In genomic region chr3:136197159-136197715, GRCh38 we compare ENCODE assay signal across 8 cellular contexts.
DNase-seq lines count a peak whose midpoint lies in the region; ATAC-seq and TF ChIP-seq lines count a peak whose summit lies in the region.

No MANE protein-coding gene starts in this region.

- peaks cover 31% of the 10 kb centered on the region for H3K36me3 ChIP-seq in OCI-LY1 (ENCODE audit: insufficient read depth, low read length)
- no peaks in the 10 kb centered on the region for H3K36me3 ChIP-seq in effector memory CD4-positive, alpha-beta T cell (ENCODE audit: control insufficient read depth, insufficient read depth, low read length)

- ATAC-seq in GM19035 (IDR thresholded peaks at IDR 0.05; ENCODE audit: unreplicated experiment) = no peak

- peak overlapping the region; percentile 31; the same call in 1 of the 2 replicates for H2AFZ ChIP-seq in OCI-LY1 (ENCODE audit: low read length)

- DNase-seq in DMS 273 (lab: John Stamatoyannopoulos, UW; ENCODE audit: unreplicated experiment) (peak; percentile 70), DMS 273 treated with DMSO at 0.1 percent for 48 hours (lab: John Stamatoyannopoulos, UW) (no peak), nephron progenitor cell (no peak), HK-2 (ENCODE audit: unreplicated experiment) (no peak)
- DNase-seq in effector memory CD4-positive, alpha-beta T cell = no peak
- no peak for DNase-seq in activated CD4-positive, alpha-beta T cell treated with anti-CD3 and anti-CD28 coated beads for 4 hours

- H3K9ac ChIP-seq in OCI-LY1 (ENCODE audit: low read length) = peak overlapping the region; percentile 74

- H3K27ac Mint-ChIP-seq in nephron progenitor cell = peak overlapping the region; percentile 100

- H4K20me1 ChIP-seq in OCI-LY1 (ENCODE audit: insufficient read depth, low read length) = 0 out of 2 replicates have a peak, but pooled peaks cover 4% of the 10 kb centered on the region

- peak overlapping the region; percentile 76 for H3K4me2 ChIP-seq in OCI-LY1 (ENCODE audit: low read length)

- peaks cover 4% of the 10 kb centered on the region; the same call in 1 of the 2 replicates for H3K9me3 ChIP-seq in OCI-LY1 (ENCODE audit: low read length)
- H3K9me3 ChIP-seq in effector memory CD4-positive, alpha-beta T cell (ENCODE audit: control insufficient read depth, low read length) = no peaks in the 10 kb centered on the region

- peaks cover 23% of the 10 kb centered on the region for H3K9me3 Mint-ChIP-seq in nephron progenitor cell

- peaks cover 2% of the 10 kb centered on the region for H3K27me3 Mint-ChIP-seq in nephron progenitor cell (ENCODE audit: low read depth, poor library complexity)

- H3K4me1 ChIP-seq in OCI-LY1 (ENCODE audit: insufficient read depth, low read length, severe bottlenecking) = peaks cover 23% of the 10 kb centered on the region
- peaks cover 15% of the 10 kb centered on the region for H3K4me1 ChIP-seq in effector memory CD4-positive, alpha-beta T cell (ENCODE audit: control insufficient read depth, insufficient read depth, low read length, poor library complexity, severe bottlenecking)

- peak overlapping the region; percentile 98 for H3K4me3 Mint-ChIP-seq in nephron progenitor cell

- peaks cover 33% of the 10 kb centered on the region for H3K79me2 ChIP-seq in OCI-LY1 (ENCODE audit: insufficient read depth, low read length)

- no peaks in the 10 kb centered on the region for H3F3A ChIP-seq in OCI-LY1 (ENCODE audit: insufficient read depth, low read length)

- H3K27ac ChIP-seq in OCI-LY1 (ENCODE audit: low read depth, low read length, poor library complexity, severe bottlenecking) = peak overlapping the region; percentile 85
- peak overlapping the region; percentile 99 for H3K27ac ChIP-seq in effector memory CD4-positive, alpha-beta T cell (ENCODE audit: insufficient read depth, low read length, poor library complexity, severe bottlenecking)

- H3K36me3 Mint-ChIP-seq in nephron progenitor cell (ENCODE audit: low read depth) = peaks cover 7% of the 10 kb centered on the region

- TF ChIP-seq CTCF in OCI-LY1 (IDR thresholded peaks at IDR 0.05; ENCODE audit: low read length) (no peak), nephron progenitor cell (IDR thresholded peaks at IDR 0.05) (no peak)

- peaks cover 33% of the 10 kb centered on the region for H3K4me1 Mint-ChIP-seq in nephron progenitor cell

- H3K27me3 ChIP-seq in OCI-LY1 (ENCODE audit: insufficient read depth, low read length) = no peaks in the 10 kb centered on the region
- H3K27me3 ChIP-seq in effector memory CD4-positive, alpha-beta T cell (replicated peaks; ENCODE audit: control insufficient read depth, insufficient read depth, low read length, poor library complexity, severe bottlenecking) = no peaks in the 10 kb centered on the region

- H3K9me2 ChIP-seq in OCI-LY1 (ENCODE audit: low read depth, low read length) = no peaks in the 10 kb centered on the region

- peak overlapping the region; percentile 84 for H3K4me3 ChIP-seq in OCI-LY1 (ENCODE audit: low read depth, low read length, poor library complexity, severe bottlenecking)
- H3K4me3 ChIP-seq in effector memory CD4-positive, alpha-beta T cell (ENCODE audit: insufficient read depth, low read depth, low read length, poor library complexity, severe bottlenecking) = peak overlapping the region; percentile 78
